In genomic region chr17:49227436-49228261, GRCh38 we compare ENCODE assay signal across 8 cellular contexts. TPM values are rescaled to one million over a fixed set of nuclear protein-coding genes. Genes with fewer than 3 reads are reported as not detected.
DNase-seq lines count a peak whose midpoint lies in the region; ATAC-seq and TF ChIP-seq lines count a peak whose summit lies in the region.

No MANE protein-coding gene starts in this region.

- ATAC-seq in foreskin keratinocyte = peak; percentile 18
- no peak for ATAC-seq in GM18870 (IDR thresholded peaks at IDR 0.05; ENCODE audit: unreplicated experiment)

- H3K27me3 Mint-ChIP-seq in type B pancreatic cell = peaks cover 81% of the 10 kb centered on the region

- H3K9me3 Mint-ChIP-seq in type B pancreatic cell = no peaks in the 10 kb centered on the region

- DNase-seq in DMS53 treated with DMSO at 0.1 percent for 48 hours (lab: John Stamatoyannopoulos, UW; ENCODE audit: unreplicated experiment) = peak; percentile 40
- peak; percentile 74 to 91 for DNase-seq in Kasumi-1 (lab: John Stamatoyannopoulos, UW)
- peak; percentile 78 to 91 for DNase-seq in SJCRH30
- peak; percentile 59 for DNase-seq in activated effector memory CD4-positive, alpha-beta T cell treated with Interleukin-2 at 50 U/mL for 16 hours
- DNase-seq in foreskin keratinocyte = peak in 1 of 2 donors; percentile 46
- DNase-seq in ovary = peak in 4 of 5 donors; percentile 51 to 69 (median 66)
- peak; percentile 80 for DNase-seq in type B pancreatic cell (ENCODE audit: extremely low spot score, unreplicated experiment)

- H3K4me1 ChIP-seq in SJCRH30 = 0 out of 2 replicates have a peak, but pooled peaks cover 3% of the 10 kb centered on the region
- no peaks in the 10 kb centered on the region for H3K4me1 ChIP-seq in foreskin keratinocyte
- peaks cover 3% of the 10 kb centered on the region for H3K4me1 ChIP-seq in ovary (ENCODE audit: insufficient read depth)

- no peak overlapping the region for H3K27ac Mint-ChIP-seq in type B pancreatic cell

- no peak for TF ChIP-seq EP300 in ovary (IDR thresholded peaks at IDR 0.05)

- intact Hi-C loops in ovary (cut with DNase I) = loop anchor here in 1 of 4 donors (10.0 kb wide), 1 partner anchor 53 kb away; no protein-coding TSS in a partner anchor

- TF ChIP-seq POLR2A in ovary (IDR thresholded peaks at IDR 0.05) = no peak

- H3K4me3 ChIP-seq in SJCRH30 (no peak overlapping the region), ovary (no peak overlapping the region)

- H3K4me1 Mint-ChIP-seq in type B pancreatic cell (ENCODE audit: unreplicated experiment) = peaks cover 16% of the 10 kb centered on the region

- H3K27ac ChIP-seq in SJCRH30 (no peak overlapping the region), foreskin keratinocyte (no peak overlapping the region), ovary (no peak overlapping the region)

- H3K36me3 ChIP-seq in SJCRH30 = no peaks in the 10 kb centered on the region
- H3K36me3 ChIP-seq in ovary = no peaks in the 10 kb centered on the region

- TF ChIP-seq CTCF in foreskin keratinocyte (conservative IDR thresholded peaks at IDR 0.05) = peak; percentile 81
- peak; percentile 42 to 52 (median 48) for TF ChIP-seq CTCF in ovary (IDR thresholded peaks at IDR 0.05)
- peak; percentile 88 for TF ChIP-seq CTCF in type B pancreatic cell (conservative IDR thresholded peaks at IDR 0.05)

- peak overlapping the region; percentile 70 for H3K4me3 Mint-ChIP-seq in type B pancreatic cell

- H3K36me3 Mint-ChIP-seq in type B pancreatic cell = no peaks in the 10 kb centered on the region

- H3K9me3 ChIP-seq in SJCRH30 (replicated peaks) (no peaks in the 10 kb centered on the region), ovary (no peaks in the 10 kb centered on the region)

- WGBS in ovary, 3 donors = 5 to 10% (median 9%) methylated on average over 5 of the region's 5 CpGs

- H3K27me3 ChIP-seq in SJCRH30 = peaks cover 9% of the 10 kb centered on the region
- peaks cover 86% of the 10 kb centered on the region for H3K27me3 ChIP-seq in foreskin keratinocyte
- peaks cover 2% of the 10 kb centered on the region for H3K27me3 ChIP-seq in ovary

RNA-seq across cellular contexts. Expression of gene PHOSPHO1, which starts 2.9 kb away (rescaled TPM):
- 0.43 TPM in 1 of 2 replicates, not detected in the other for total RNA-seq in SJCRH30 (2014; rRNA removed; shearing (Covaris generic))
- 0.11 and 0.31 TPM in 2 replicates for total RNA-seq in foreskin keratinocyte
- 0.17 and 0.20 TPM in 2 replicates for polyA plus RNA-seq in foreskin keratinocyte
- total RNA-seq in ovary = under 1 TPM in 3 of 7 donors, not detected in 4; 0.23 to 0.92 (median 0.26) TPM
- polyA plus RNA-seq in ovary = under 1 TPM in 1 of 2 donors, not detected in 1; 0.24 TPM
- 0.81 TPM in 1 of 2 replicates, not detected in the other for total RNA-seq in type B pancreatic cell (ENCODE audit: low replicate concordance)

RNA-seq across cellular contexts. Expression of gene ABI3, which starts 17.1 kb away (rescaled TPM):
- 3.4 and 4.2 TPM in 2 replicates for total RNA-seq in SJCRH30 (2014; rRNA removed; shearing (Covaris generic))
- not detected in 2 replicates for total RNA-seq in foreskin keratinocyte
- polyA plus RNA-seq in foreskin keratinocyte = not detected in 2 replicates
- 1 to 10 TPM; 2.3 to 6.7 (median 4.4) TPM for total RNA-seq in ovary
- 1 to 10 TPM; 3.5 to 4.6 TPM for polyA plus RNA-seq in ovary
- 0.31 TPM in 1 of 2 replicates, not detected in the other for total RNA-seq in type B pancreatic cell (ENCODE audit: low replicate concordance)

RNA-seq across cellular contexts. Expression of gene GNGT2, which starts 17.3 kb away (rescaled TPM):
- total RNA-seq in SJCRH30 (2014; rRNA removed; shearing (Covaris generic)) = 2.8 and 5.3 TPM in 2 replicates
- total RNA-seq in foreskin keratinocyte = not detected in 2 replicates
- not detected in 2 replicates for polyA plus RNA-seq in foreskin keratinocyte
- total RNA-seq in ovary = 1 to 10 TPM in 6 of 7 donors, under 1 TPM in 1; 0.48 to 2.9 (median 1.5) TPM
- polyA plus RNA-seq in ovary = 1 to 10 TPM; 2.6 to 4.6 TPM
- 0.34 TPM in 1 of 2 replicates, not detected in the other for total RNA-seq in type B pancreatic cell (ENCODE audit: low replicate concordance)
